In genomic region chr1:116122955-116123757, GRCh38 we compare ENCODE assay signal across 1 cellular context.
TF ChIP-seq lines count a peak whose summit lies in the region.

No MANE protein-coding gene starts in this region.

TF ChIP-seq in GM23338, 12 proteins besides CTCF, POLR2A, EP300 and RAD21:
- TF ChIP-seq ZNF462 (CRISPR knock-in tag; IDR thresholded peaks at IDR 0.05) (no peak), CREB1 (CRISPR knock-in tag; IDR thresholded peaks at IDR 0.05; ENCODE audit: low read depth) (no peak), REST (IDR thresholded peaks at IDR 0.05; ENCODE audit: unreplicated experiment) (no peak), JUNB (IDR thresholded peaks at IDR 0.05; ENCODE audit: unreplicated experiment) (no peak), ZNF331 (CRISPR knock-in tag; IDR thresholded peaks at IDR 0.05; ENCODE audit: low read depth) (no peak), STAT1 (IDR thresholded peaks at IDR 0.05; ENCODE audit: unreplicated experiment) (no peak)
